ENCODE assay signal across 1 cellular context in the genomic region with DNA sequence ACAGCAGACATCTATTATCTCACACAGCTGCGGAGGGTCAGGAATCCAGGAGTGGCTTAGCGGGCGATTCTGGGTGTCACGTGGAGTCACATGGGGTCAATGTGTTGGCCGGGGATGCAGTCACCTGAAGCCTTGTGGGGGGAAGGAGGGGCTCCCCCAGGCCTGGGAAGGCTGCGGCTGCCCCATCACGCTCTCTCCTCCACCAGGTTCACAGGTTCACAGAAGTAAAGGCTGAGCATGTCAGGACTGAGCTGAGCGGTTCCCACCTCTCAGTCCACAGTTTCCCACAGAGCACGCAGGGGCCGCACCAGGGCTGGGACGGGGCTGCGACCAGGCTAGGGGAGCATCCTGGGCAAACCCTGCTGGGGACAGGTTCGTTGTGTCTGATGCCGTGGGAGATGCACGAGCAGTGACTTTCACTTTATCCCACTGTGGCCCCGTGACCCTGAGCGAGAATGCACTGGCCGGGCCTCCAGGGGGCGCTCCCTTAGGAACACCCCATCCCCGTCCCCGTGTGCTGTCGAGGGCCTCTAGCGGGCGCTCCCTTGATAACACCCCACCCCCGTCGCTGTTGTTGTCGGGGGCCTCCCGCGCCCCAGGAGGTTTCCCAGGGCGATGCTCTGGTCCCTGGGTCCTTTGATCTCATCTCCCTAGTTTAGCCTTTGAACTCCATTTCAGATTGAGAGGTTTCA.
TF ChIP-seq lines count a peak whose summit lies in the region.

No MANE protein-coding gene starts in this region.

TF ChIP-seq in GM12878, 131 proteins besides CTCF, POLR2A, EP300 and RAD21 (continued from another document and continues in another):
- TF ChIP-seq, protein P1, sequence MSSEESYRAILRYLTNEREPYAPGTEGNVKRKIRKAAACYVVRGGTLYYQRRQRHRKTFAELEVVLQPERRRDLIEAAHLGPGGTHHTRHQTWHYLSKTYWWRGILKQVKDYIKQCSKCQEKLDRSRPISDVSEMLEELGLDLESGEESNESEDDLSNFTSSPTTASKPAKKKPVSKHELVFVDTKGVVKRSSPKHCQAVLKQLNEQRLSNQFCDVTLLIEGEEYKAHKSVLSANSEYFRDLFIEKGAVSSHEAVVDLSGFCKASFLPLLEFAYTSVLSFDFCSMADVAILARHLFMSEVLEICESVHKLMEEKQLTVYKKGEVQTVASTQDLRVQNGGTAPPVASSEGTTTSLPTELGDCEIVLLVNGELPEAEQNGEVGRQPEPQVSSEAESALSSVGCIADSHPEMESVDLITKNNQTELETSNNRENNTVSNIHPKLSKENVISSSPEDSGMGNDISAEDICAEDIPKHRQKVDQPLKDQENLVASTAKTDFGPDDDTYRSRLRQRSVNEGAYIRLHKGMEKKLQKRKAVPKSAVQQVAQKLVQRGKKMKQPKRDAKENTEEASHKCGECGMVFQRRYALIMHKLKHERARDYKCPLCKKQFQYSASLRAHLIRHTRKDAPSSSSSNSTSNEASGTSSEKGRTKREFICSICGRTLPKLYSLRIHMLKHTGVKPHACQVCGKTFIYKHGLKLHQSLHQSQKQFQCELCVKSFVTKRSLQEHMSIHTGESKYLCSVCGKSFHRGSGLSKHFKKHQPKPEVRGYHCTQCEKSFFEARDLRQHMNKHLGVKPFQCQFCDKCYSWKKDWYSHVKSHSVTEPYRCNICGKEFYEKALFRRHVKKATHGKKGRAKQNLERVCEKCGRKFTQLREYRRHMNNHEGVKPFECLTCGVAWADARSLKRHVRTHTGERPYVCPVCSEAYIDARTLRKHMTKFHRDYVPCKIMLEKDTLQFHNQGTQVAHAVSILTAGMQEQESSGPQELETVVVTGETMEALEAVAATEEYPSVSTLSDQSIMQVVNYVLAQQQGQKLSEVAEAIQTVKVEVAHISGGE (CRISPR knock-in tag; IDR thresholded peaks at IDR 0.05), result no peak
- no peak for TF ChIP-seq STAT1 (conservative IDR thresholded peaks at IDR 0.05)
- peak; percentile 71; the same call in 1 of the 2 replicates for TF ChIP-seq ASH2L (IDR thresholded peaks at IDR 0.05; ENCODE audit: borderline replicate concordance, low read depth)
- TF ChIP-seq CHD1 (IDR thresholded peaks at IDR 0.05; ENCODE audit: low read depth, low read length), result 0 out of 2 replicates have a peak, but pooled peaks have one; percentile 50
- no peak; the same call in 1 of the 2 replicates for TF ChIP-seq ZBTB40 (IDR thresholded peaks at IDR 0.05; ENCODE audit: borderline replicate concordance)
- no peak for TF ChIP-seq CBX3 (IDR thresholded peaks at IDR 0.05; ENCODE audit: borderline replicate concordance, low read depth)
- no peak for TF ChIP-seq SREBF2 (IDR thresholded peaks at IDR 0.05; ENCODE audit: low read length)
- TF ChIP-seq EZH2 (IDR thresholded peaks at IDR 0.05; ENCODE audit: borderline replicate concordance, control insufficient read depth, low read depth, low read length), result no peak
- TF ChIP-seq HDGF (IDR thresholded peaks at IDR 0.05), result peak; percentile 89
- peak; percentile 85 for TF ChIP-seq USF2 (IDR thresholded peaks at IDR 0.05; ENCODE audit: borderline replicate concordance, low read depth, low read length)
- TF ChIP-seq, protein P2, sequence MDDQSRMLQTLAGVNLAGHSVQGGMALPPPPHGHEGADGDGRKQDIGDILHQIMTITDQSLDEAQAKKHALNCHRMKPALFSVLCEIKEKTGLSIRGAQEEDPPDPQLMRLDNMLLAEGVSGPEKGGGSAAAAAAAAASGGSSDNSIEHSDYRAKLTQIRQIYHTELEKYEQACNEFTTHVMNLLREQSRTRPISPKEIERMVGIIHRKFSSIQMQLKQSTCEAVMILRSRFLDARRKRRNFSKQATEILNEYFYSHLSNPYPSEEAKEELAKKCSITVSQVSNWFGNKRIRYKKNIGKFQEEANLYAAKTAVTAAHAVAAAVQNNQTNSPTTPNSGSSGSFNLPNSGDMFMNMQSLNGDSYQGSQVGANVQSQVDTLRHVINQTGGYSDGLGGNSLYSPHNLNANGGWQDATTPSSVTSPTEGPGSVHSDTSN (IDR thresholded peaks at IDR 0.05; ENCODE audit: insufficient replicate concordance, low read depth, low read length), result no peak
- no peak for TF ChIP-seq JUNB (IDR thresholded peaks at IDR 0.05)
- peak; percentile 89 for TF ChIP-seq CUX1 (IDR thresholded peaks at IDR 0.05; ENCODE audit: insufficient replicate concordance, low read depth, low read length)
- TF ChIP-seq E4F1 (IDR thresholded peaks at IDR 0.05; ENCODE audit: borderline replicate concordance, partially characterized antibody), result no peak
- TF ChIP-seq, protein P3, sequence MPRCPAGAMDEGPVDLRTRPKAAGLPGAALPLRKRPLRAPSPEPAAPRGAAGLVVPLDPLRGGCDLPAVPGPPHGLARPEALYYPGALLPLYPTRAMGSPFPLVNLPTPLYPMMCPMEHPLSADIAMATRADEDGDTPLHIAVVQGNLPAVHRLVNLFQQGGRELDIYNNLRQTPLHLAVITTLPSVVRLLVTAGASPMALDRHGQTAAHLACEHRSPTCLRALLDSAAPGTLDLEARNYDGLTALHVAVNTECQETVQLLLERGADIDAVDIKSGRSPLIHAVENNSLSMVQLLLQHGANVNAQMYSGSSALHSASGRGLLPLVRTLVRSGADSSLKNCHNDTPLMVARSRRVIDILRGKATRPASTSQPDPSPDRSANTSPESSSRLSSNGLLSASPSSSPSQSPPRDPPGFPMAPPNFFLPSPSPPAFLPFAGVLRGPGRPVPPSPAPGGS (IDR thresholded peaks at IDR 0.05; ENCODE audit: borderline replicate concordance, insufficient read depth, low read depth, low read length, poor library complexity, severe bottlenecking), result peak; percentile 91
- TF ChIP-seq USF1 (IDR thresholded peaks at IDR 0.05; ENCODE audit: borderline replicate concordance, extremely low read length, insufficient read depth, low read depth, low read length), result peak; percentile 82
- TF ChIP-seq POLR2AphosphoS5 (IDR thresholded peaks at IDR 0.05; ENCODE audit: low read length), result peak; percentile 78
- peak; percentile 70; the same call in 1 of the 2 replicates for TF ChIP-seq ZNF207 (IDR thresholded peaks at IDR 0.05; ENCODE audit: borderline replicate concordance)
- TF ChIP-seq ATF3 (IDR thresholded peaks at IDR 0.05; ENCODE audit: borderline replicate concordance, extremely low read depth, low read depth, low read length), result peak; percentile 67; the same call in 1 of the 2 replicates
- no peak for TF ChIP-seq E2F4 (IDR thresholded peaks at IDR 0.05; ENCODE audit: low read depth, low read length)
- no peak for TF ChIP-seq SIX5 (IDR thresholded peaks at IDR 0.05; ENCODE audit: low read depth, low read length, severe bottlenecking)
- TF ChIP-seq ZNF24 (IDR thresholded peaks at IDR 0.05), result peak; percentile 78
